In genomic region chr6:139943391-139943790, GRCh38 we compare ENCODE assay signal across 12 cellular contexts.
DNase-seq lines count a peak whose midpoint lies in the region; TF ChIP-seq lines count a peak whose summit lies in the region.
"Had no signal": no experiment of that assay in that cellular context is flagged by ENCODE, and none has a peak within 500 bp of the region (broad histone marks: within the 10 kb centered on the region; RNA-seq: fewer than 3 reads in every experiment).

No MANE protein-coding gene starts in this region.

- TF ChIP-seq CTCF in HFF-Myc (IDR thresholded peaks at IDR 0.05; ENCODE audit: low read depth, low read length, missing control alignments) (no peak), fibroblast of villous mesenchyme (IDR thresholded peaks at IDR 0.05; ENCODE audit: insufficient read depth, low read depth, low read length) (no peak)

- no peaks in the 10 kb centered on the region for H3K27me3 ChIP-seq in SJCRH30

- DNase-seq in HFF-Myc (ENCODE audit: extremely low read depth, low read depth) (peak; percentile 76), SJCRH30 (peak; percentile 64 to 90), fibroblast of villous mesenchyme (ENCODE audit: low read depth) (peak; percentile 80), skeletal muscle cell (ENCODE audit: low read depth) (peak; percentile 79), SKM-1 (lab: John Stamatoyannopoulos, UW; ENCODE audit: unreplicated experiment) (no peak), DMS79 (lab: John Stamatoyannopoulos, UW) (no peak), midbrain (lab: John Stamatoyannopoulos, UW) (no peak), epidermal melanocyte (ENCODE audit: insufficient read length, low spot score) (no peak)
- DNase-seq: activated T-cell treated with anti-CD3 and anti-CD28 coated beads, Interleukin-2, amount 50 U/mL, for 1 hour; foreskin melanocyte; NCI-H1092; nucleus accumbens had no signal

- no peaks in the 10 kb centered on the region for H3K9me3 ChIP-seq in SJCRH30 (replicated peaks)

- H3K36me3 ChIP-seq in SJCRH30, result no peaks in the 10 kb centered on the region

- H3K4me3 ChIP-seq in HFF-Myc (replicated peaks; ENCODE audit: low read depth, low read length), result no peak overlapping the region
- H3K4me3 ChIP-seq in SJCRH30, result no peak overlapping the region
- no peak overlapping the region for H3K4me3 ChIP-seq in fibroblast of villous mesenchyme (ENCODE audit: low read depth, low read length)
- no peak overlapping the region for H3K4me3 ChIP-seq in skeletal muscle cell (ENCODE audit: low read depth, low read length)

- H3K4me1 ChIP-seq in SJCRH30, result peaks cover 20% of the 10 kb centered on the region

- H3K27ac ChIP-seq in SJCRH30, result peak overlapping the region; percentile 80

Comparison
In these comparisons a context has a peak if more than half of its experiments do, and no peak if none do; other contexts are left out.
1. DNase-seq: peak in HFF-Myc (single experiment), SJCRH30 (2 of 2), fibroblast of villous mesenchyme (single experiment) and skeletal muscle cell (single experiment); none in SKM-1 (single experiment), DMS79 (single experiment), midbrain (single experiment) and epidermal melanocyte (single experiment).